21 cellular contexts compared by ENCODE assay signal in genomic region chr11:115496892-115497291, GRCh38. TPM values are rescaled to one million over a fixed set of nuclear protein-coding genes. Genes with fewer than 3 reads are reported as not detected.
A peak's percentile ranks its signal among the peaks of the same experiment; 100 is the strongest.
DNase-seq lines count a peak whose midpoint lies in the region; ATAC-seq and TF ChIP-seq lines count a peak whose summit lies in the region.
"Had no signal": no experiment of that assay in that cellular context is flagged by ENCODE, and none has a peak within 500 bp of the region (broad histone marks: within the 10 kb centered on the region; RNA-seq: fewer than 3 reads in every experiment).

No MANE protein-coding gene starts in this region.

- H3K4me3 ChIP-seq in GM23338: no peak overlapping the region
- H3K4me3 ChIP-seq in smooth muscle cell: no peak overlapping the region
- no peak overlapping the region for H3K4me3 ChIP-seq in heart right ventricle
- H3K4me3 ChIP-seq: lower lobe of right lung, prostate gland had no signal

- no peak overlapping the region for H2AFZ ChIP-seq in GM23338
- no peak overlapping the region for H2AFZ ChIP-seq in smooth muscle cell (ENCODE audit: low read depth)

- H3K36me3 ChIP-seq in GM23338 (ENCODE audit: insufficient read depth) (no peaks in the 10 kb centered on the region), smooth muscle cell (ENCODE audit: low read depth) (no peaks in the 10 kb centered on the region), heart right ventricle (no peaks in the 10 kb centered on the region)
- H3K36me3 ChIP-seq: lower lobe of right lung, prostate gland had no signal

- H3K9ac ChIP-seq in smooth muscle cell (ENCODE audit: low read depth): no peak overlapping the region

- H3K27me3 ChIP-seq in GM23338 (ENCODE audit: insufficient read depth) (peaks cover 35% of the 10 kb centered on the region), smooth muscle cell (ENCODE audit: low read depth) (no peaks in the 10 kb centered on the region), heart right ventricle (peaks cover 0 to 39% (median 12%) of the 10 kb centered on the region in 7 donors)

- WGBS in smooth muscle cell (ENCODE audit: low lambda C conversion rate): 72% methylated on average over 3 of the region's 3 CpGs
- WGBS in heart right ventricle, 2 donors: 51 to 54% methylated on average over 3 of the region's 3 CpGs

- intact Hi-C loops in activated CD4-positive, alpha-beta T cell treated with anti-CD3 and anti-CD28 coated beads, Interleukin-2, amount 10 ng/mL, durations not matched to agents 24 days and 14 days (cut with micrococcal nuclease): no loop called here
- intact Hi-C loops in heart right ventricle (cut with DNase I): loop anchor here in 2 of 10 donors (5.0 to 10.0 kb wide), 2 partner anchors 155 to 732 kb away; no protein-coding TSS in a partner anchor

- H3K79me2 ChIP-seq in GM23338 (replicated peaks; ENCODE audit: insufficient read depth): peaks cover 4% of the 10 kb centered on the region; the same call in 1 of the 2 replicates
- peaks cover 90% of the 10 kb centered on the region for H3K79me2 ChIP-seq in smooth muscle cell (ENCODE audit: low read depth)

- no peaks in the 10 kb centered on the region; the same call in 1 of the 2 replicates for H3F3A ChIP-seq in GM23338 (replicated peaks; ENCODE audit: low read depth)
- H3F3A ChIP-seq in smooth muscle cell (ENCODE audit: low read depth): no peaks in the 10 kb centered on the region

- H3K4me1 ChIP-seq in GM23338 (ENCODE audit: insufficient read depth): peaks cover 50% of the 10 kb centered on the region
- peaks cover 24% of the 10 kb centered on the region for H3K4me1 ChIP-seq in smooth muscle cell (ENCODE audit: low read depth)
- H3K4me1 ChIP-seq in heart right ventricle: peaks cover 0 to 11% (median 6%) of the 10 kb centered on the region in 9 donors
- H3K4me1 ChIP-seq: prostate gland had no signal

- ATAC-seq in GM23338: no peak; the same call in 2 of the 3 replicates
- ATAC-seq in heart right ventricle: no peak
- no peak for ATAC-seq in effector memory CD8-positive, alpha-beta T cell (replicated peaks)
- ATAC-seq: esophagus mucosa; lower lobe of right lung; stimulated activated memory B cell treated with anti-CD40 and anti-IgM and Interleukin-4, amounts not matched to agents 10 μg/mL and 1 μg/mL and 100 μg/mL, for 72 hours had no signal

- H3K27ac ChIP-seq in GM23338 (ENCODE audit: low read depth) (no peak overlapping the region), smooth muscle cell (ENCODE audit: low read depth) (peak overlapping the region; percentile 9), heart right ventricle (no peak overlapping the region)
- H3K27ac ChIP-seq: prostate gland had no signal

- no peaks in the 10 kb centered on the region for H3K9me2 ChIP-seq in GM23338 (ENCODE audit: insufficient read depth)

- peaks cover 33% of the 10 kb centered on the region for H3K4me1 Mint-ChIP-seq in GM23338
- H3K4me1 Mint-ChIP-seq in activated CD4-positive, alpha-beta T cell treated with anti-CD3 and anti-CD28 coated beads, Interleukin-2, amount 10 ng/mL, durations not matched to agents 24 days and 14 days: no peaks in the 10 kb centered on the region
- H3K4me1 Mint-ChIP-seq in effector memory CD8-positive, alpha-beta T cell (ENCODE audit: low read depth in 2 of 2): no peaks in the 10 kb centered on the region
- H3K4me1 Mint-ChIP-seq: activated naive CD4-positive, alpha-beta T cell treated with anti-CD3 and anti-CD28 coated beads, Interleukin-2, amount 50 U/mL, for 24 hours; stimulated activated memory B cell treated with anti-CD40 and anti-IgM and Interleukin-4, amounts not matched to agents 10 μg/mL and 1 μg/mL and 100 μg/mL, for 72 hours had no signal

- H3K27ac Mint-ChIP-seq in GM23338: no peak overlapping the region
- H3K27ac Mint-ChIP-seq in activated CD4-positive, alpha-beta T cell treated with anti-CD3 and anti-CD28 coated beads, Interleukin-2, amount 10 ng/mL, durations not matched to agents 24 days and 14 days: no peak overlapping the region
- H3K27ac Mint-ChIP-seq in effector memory CD8-positive, alpha-beta T cell: no peak overlapping the region
- H3K27ac Mint-ChIP-seq: activated naive CD4-positive, alpha-beta T cell treated with anti-CD3 and anti-CD28 coated beads, Interleukin-2, amount 50 U/mL, for 24 hours; activated T-helper 1 cell treated with anti-CD3 and anti-CD28 coated beads, Interleukin-12 subunit alpha, Interleukin-12 subunit beta, Interleukin-2, Interleukin-4 antibody, amounts not matched to agents 30 ng/mL and 10 ng/mL and 1 ng/mL, durations not matched to agents 14 hours and 24 hours and 36 hours; stimulated activated memory B cell treated with anti-CD40 and anti-IgM and Interleukin-4, amounts not matched to agents 10 μg/mL and 1 μg/mL and 100 μg/mL, for 72 hours had no signal

- no peak overlapping the region for H3K4me3 Mint-ChIP-seq in GM23338
- H3K4me3 Mint-ChIP-seq in activated CD4-positive, alpha-beta T cell treated with anti-CD3 and anti-CD28 coated beads, Interleukin-2, amount 10 ng/mL, durations not matched to agents 24 days and 14 days: no peak overlapping the region
- no peak overlapping the region for H3K4me3 Mint-ChIP-seq in effector memory CD8-positive, alpha-beta T cell
- H3K4me3 Mint-ChIP-seq: activated naive CD4-positive, alpha-beta T cell treated with anti-CD3 and anti-CD28 coated beads, Interleukin-2, amount 50 U/mL, for 24 hours; activated T-helper 1 cell treated with anti-CD3 and anti-CD28 coated beads, Interleukin-12 subunit alpha, Interleukin-12 subunit beta, Interleukin-2, Interleukin-4 antibody, amounts not matched to agents 30 ng/mL and 10 ng/mL and 1 ng/mL, durations not matched to agents 14 hours and 24 hours and 36 hours; stimulated activated memory B cell treated with anti-CD40 and anti-IgM and Interleukin-4, amounts not matched to agents 10 μg/mL and 1 μg/mL and 100 μg/mL, for 72 hours had no signal

- no peaks in the 10 kb centered on the region for H3K9me3 ChIP-seq in smooth muscle cell (replicated peaks; ENCODE audit: low read depth)
- H3K9me3 ChIP-seq in heart right ventricle: no peaks in the 10 kb centered on the region
- H3K9me3 ChIP-seq: lower lobe of right lung, prostate gland had no signal

- H3K27me3 Mint-ChIP-seq in GM23338 (ENCODE audit: insufficient read depth, low read depth, poor library complexity): peaks cover 3% of the 10 kb centered on the region
- peaks cover 16% of the 10 kb centered on the region for H3K27me3 Mint-ChIP-seq in activated CD4-positive, alpha-beta T cell treated with anti-CD3 and anti-CD28 coated beads, Interleukin-2, amount 10 ng/mL, durations not matched to agents 24 days and 14 days
- H3K27me3 Mint-ChIP-seq in effector memory CD8-positive, alpha-beta T cell: peaks cover 0 to 14% of the 10 kb centered on the region in 2 donors

- DNase-seq in GM23338 (ENCODE audit: low spot score): no peak
- peak; percentile 2 for DNase-seq in RPMI7951 (ENCODE audit: low read depth)
- DNase-seq in globus pallidus (ENCODE audit: low spot score): peak; percentile 70
- DNase-seq in smooth muscle cell (lab: John Stamatoyannopoulos, UW; ENCODE audit: unreplicated experiment): no peak
- no peak for DNase-seq in activated CD4-positive, alpha-beta T cell treated with anti-CD3 and anti-CD28 coated beads, Interleukin-2, amount 10 ng/mL, durations not matched to agents 24 days and 14 days
- DNase-seq in heart right ventricle: no peak
- no peak for DNase-seq in effector memory CD8-positive, alpha-beta T cell
- DNase-seq: activated CD4-positive, alpha-beta T cell treated with anti-CD3 and anti-CD28 coated beads for 1 hour; AML-193; aorta; cerebellar nuclear complex; foreskin melanocyte; GOT3; lower lobe of right lung; NCI-H1694; stimulated activated CD4-positive, alpha-beta T cell treated with anti-CD3 and anti-CD28 coated beads, Interleukin-1b, Interleukin-23, amount 100 ng/mL, for 48 hours had no signal

- TF ChIP-seq CTCF in GM23338 (conservative IDR thresholded peaks at IDR 0.05; ENCODE audit: low read depth in 2 of 2) (no peak), smooth muscle cell (IDR thresholded peaks at IDR 0.05; ENCODE audit: borderline replicate concordance, insufficient read depth, poor library complexity, severe bottlenecking) (no peak), heart right ventricle (IDR thresholded peaks at IDR 0.05) (no peak)

- no peaks in the 10 kb centered on the region for H3K9me3 Mint-ChIP-seq in GM23338
- no peaks in the 10 kb centered on the region for H3K9me3 Mint-ChIP-seq in activated CD4-positive, alpha-beta T cell treated with anti-CD3 and anti-CD28 coated beads, Interleukin-2, amount 10 ng/mL, durations not matched to agents 24 days and 14 days
- no peaks in the 10 kb centered on the region for H3K9me3 Mint-ChIP-seq in effector memory CD8-positive, alpha-beta T cell
- H3K9me3 Mint-ChIP-seq: activated naive CD4-positive, alpha-beta T cell treated with anti-CD3 and anti-CD28 coated beads, Interleukin-2, amount 50 U/mL, for 24 hours; activated T-helper 1 cell treated with anti-CD3 and anti-CD28 coated beads, Interleukin-12 subunit alpha, Interleukin-12 subunit beta, Interleukin-2, Interleukin-4 antibody, amounts not matched to agents 30 ng/mL and 10 ng/mL and 1 ng/mL, durations not matched to agents 14 hours and 24 hours and 36 hours had no signal

- no peaks in the 10 kb centered on the region for H3K36me3 Mint-ChIP-seq in GM23338 (ENCODE audit: low read depth)
- no peaks in the 10 kb centered on the region for H3K36me3 Mint-ChIP-seq in activated CD4-positive, alpha-beta T cell treated with anti-CD3 and anti-CD28 coated beads, Interleukin-2, amount 10 ng/mL, durations not matched to agents 24 days and 14 days (ENCODE audit: low read depth)
- no peaks in the 10 kb centered on the region for H3K36me3 Mint-ChIP-seq in effector memory CD8-positive, alpha-beta T cell (ENCODE audit: insufficient read depth)
- H3K36me3 Mint-ChIP-seq: activated naive CD4-positive, alpha-beta T cell treated with anti-CD3 and anti-CD28 coated beads, Interleukin-2, amount 50 U/mL, for 24 hours; stimulated activated memory B cell treated with anti-CD40 and anti-IgM and Interleukin-4, amounts not matched to agents 10 μg/mL and 1 μg/mL and 100 μg/mL, for 72 hours had no signal

- H4K20me1 ChIP-seq in GM23338 (replicated peaks; ENCODE audit: insufficient read depth) (peaks cover 20% of the 10 kb centered on the region), smooth muscle cell (ENCODE audit: low read depth) (peaks cover 62% of the 10 kb centered on the region)

- H3K4me2 ChIP-seq in GM23338 (0 out of 2 replicates have a peak overlapping the region, but pooled peaks have one; percentile 26), smooth muscle cell (peak overlapping the region; percentile 64)

TF ChIP-seq in GM23338, 12 proteins besides CTCF, POLR2A, EP300 and RAD21 (continues in another document):
- no peak for TF ChIP-seq NANOG (IDR thresholded peaks at IDR 0.05; ENCODE audit: borderline replicate concordance)
- no peak for TF ChIP-seq ZNF114 (CRISPR knock-in tag; IDR thresholded peaks at IDR 0.05)

RNA-seq across cellular contexts. Expression of gene CADM1, which starts 7.3 kb away (rescaled TPM):
- total RNA-seq in GM23338 (2014; rRNA removed; shearing (Covaris generic)): 18.0 and 26.1 TPM in 2 replicates
- polyA plus RNA-seq in GM23338 (2016; fragmentation: Nextera tagmentation; extraction: Ambion mirVana) (16.5 and 18.0 TPM in 2 replicates), smooth muscle cell (158 and 161 TPM in 2 replicates), heart right ventricle (10 to 100 TPM; 10.2 to 14.8 TPM)
- total RNA-seq in RPMI7951 (2014; rRNA removed; shearing (Covaris generic)): 63.0 and 68.9 TPM in 2 replicates
- total RNA-seq in smooth muscle cell (161 and 167 TPM in 2 replicates), heart right ventricle (10 to 100 TPM; 28.0 to 83.0 (median 42.4) TPM)
- total RNA-seq in activated CD4-positive, alpha-beta T cell treated with anti-CD3 and anti-CD28 coated beads, Interleukin-2, amount 10 ng/mL, durations not matched to agents 24 days and 14 days: 0.26 and 0.72 TPM in 2 replicates
- total RNA-seq: activated T-helper 1 cell treated with anti-CD3 and anti-CD28 coated beads, Interleukin-12 subunit alpha, Interleukin-12 subunit beta, Interleukin-2, Interleukin-4 antibody, amounts not matched to agents 30 ng/mL and 10 ng/mL and 1 ng/mL, durations not matched to agents 14 hours and 24 hours and 36 hours had no signal

Comparison
In these comparisons a context has a peak if more than half of its experiments do, and no peak if none do; other contexts are left out.
1. DNase-seq: peak in RPMI7951 (single experiment) and globus pallidus (single experiment); none in GM23338 (single experiment), smooth muscle cell (single experiment), activated CD4-positive, alpha-beta T cell treated with anti-CD3 and anti-CD28 coated beads, Interleukin-2, amount 10 ng/mL, durations not matched to agents 24 days and 14 days (single experiment), heart right ventricle (0 of 2) and effector memory CD8-positive, alpha-beta T cell (0 of 3).
2. RNA of gene CADM1, which starts 7.3 kb away (total RNA-seq): 161 to 167 TPM in smooth muscle cell, 63.0 to 68.9 TPM in RPMI7951, 28.0 to 83.0 TPM in heart right ventricle and 18.0 to 26.1 TPM in GM23338; 0.26 to 0.72 TPM in activated CD4-positive, alpha-beta T cell treated with anti-CD3 and anti-CD28 coated beads, Interleukin-2, amount 10 ng/mL, durations not matched to agents 24 days and 14 days; every median in the first group is over 10 times any median in the second.